13 cellular contexts compared by ENCODE assay signal in the genomic region with DNA sequence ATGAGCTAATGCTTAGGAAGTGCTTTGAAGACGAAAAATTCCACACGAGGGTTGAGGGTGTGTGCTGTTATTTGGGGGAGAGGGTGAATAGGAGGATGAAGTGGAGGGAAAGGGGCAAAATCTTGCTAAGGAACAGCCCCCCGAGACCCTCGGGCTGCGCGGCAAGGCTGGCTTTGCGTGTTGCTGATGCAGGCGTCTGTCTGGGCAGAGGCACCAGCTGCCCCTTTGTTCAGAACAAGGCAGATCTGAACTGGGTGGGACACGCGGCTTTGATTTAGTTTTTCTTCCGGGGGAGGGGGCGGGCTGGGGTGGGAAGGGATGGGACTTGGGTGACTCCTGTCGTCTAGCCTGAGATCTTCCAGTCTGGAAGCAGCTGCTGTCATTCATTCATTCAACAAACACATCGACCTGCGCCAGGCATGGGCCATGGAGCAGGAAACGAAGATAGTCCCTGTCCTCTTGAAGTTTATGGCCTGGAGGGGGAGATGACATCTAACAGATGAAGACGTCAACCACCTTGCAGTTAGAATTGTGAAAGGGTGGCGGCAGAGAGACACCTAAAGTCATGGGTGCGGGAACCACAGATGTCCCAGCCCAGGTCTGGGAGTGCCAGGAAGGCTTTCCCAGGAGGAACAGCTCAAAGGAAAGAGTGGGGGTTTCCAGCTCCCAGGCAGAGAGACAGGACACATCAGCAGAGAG. TPM values are rescaled to one million over a fixed set of nuclear protein-coding genes. Genes with fewer than 3 reads are reported as not detected.
DNase-seq lines count a peak whose midpoint lies in the region; ATAC-seq and TF ChIP-seq lines count a peak whose summit lies in the region.
"Had no signal": no experiment of that assay in that cellular context is flagged by ENCODE, and none has a peak within 500 bp of the region (broad histone marks: within the 10 kb centered on the region; RNA-seq: fewer than 3 reads in every experiment).

No MANE protein-coding gene starts in this region.

- H3K36me3 ChIP-seq in breast epithelium: no peaks in the 10 kb centered on the region
- H3K36me3 ChIP-seq in mammary epithelial cell (ENCODE audit: insufficient read depth, low read length): no peaks in the 10 kb centered on the region
- H3K36me3 ChIP-seq in esophagus muscularis mucosa: no peaks in the 10 kb centered on the region
- no peaks in the 10 kb centered on the region for H3K36me3 ChIP-seq in neuronal stem cell (replicated peaks in 1 of 2; ENCODE audit: control insufficient read depth in 2 of 2, insufficient read depth in 2 of 2, low read length in 2 of 2)
- no peaks in the 10 kb centered on the region for H3K36me3 ChIP-seq in tibial nerve

- H3K79me1 ChIP-seq in neuronal stem cell (ENCODE audit: low read depth, low read length): no peaks in the 10 kb centered on the region

- H3K27ac ChIP-seq in breast epithelium: peak overlapping the region; percentile 80 to 95
- no peak overlapping the region for H3K27ac ChIP-seq in mammary epithelial cell (ENCODE audit: insufficient read depth, low read depth, low read length)
- H3K27ac ChIP-seq in esophagus muscularis mucosa (replicated peaks in 1 of 4): peak overlapping the region; percentile 56 to 74 (median 66)
- no peak overlapping the region for H3K27ac ChIP-seq in neuronal stem cell (replicated peaks; ENCODE audit: low read length)
- H3K27ac ChIP-seq in tibial nerve: peak overlapping the region; percentile 10 to 92 (median 84)

- H3K4me3 ChIP-seq in breast epithelium: peak overlapping the region in 1 of 3 donors; percentile 52
- H3K4me3 ChIP-seq in mammary epithelial cell (replicated peaks in 1 of 3; ENCODE audit: insufficient read depth in 1 of 3, low read depth in 2 of 3, low read length in 3 of 3): no peak overlapping the region
- H3K4me3 ChIP-seq in esophagus muscularis mucosa: peak overlapping the region; percentile 7 to 20 (median 12)
- no peak overlapping the region for H3K4me3 ChIP-seq in neuronal stem cell (ENCODE audit: low read length in 2 of 2)
- peak overlapping the region in 2 of 4 donors; percentile 2 to 36 for H3K4me3 ChIP-seq in tibial nerve

- H3K4me2 ChIP-seq in mammary epithelial cell (ENCODE audit: insufficient read depth, low read depth, low read length) (no peak overlapping the region), neuronal stem cell (ENCODE audit: insufficient read depth, low read length, poor library complexity, severe bottlenecking) (no peak overlapping the region)

- H4K20me1 ChIP-seq in mammary epithelial cell (ENCODE audit: insufficient read depth, low read length): no peaks in the 10 kb centered on the region

- H4K91ac ChIP-seq in neuronal stem cell (ENCODE audit: low read depth, low read length, poor library complexity): no peak overlapping the region

- H2BK120ac ChIP-seq in neuronal stem cell (ENCODE audit: low read depth, low read length): no peak overlapping the region

- dilution Hi-C loops in mammary epithelial cell (cut with HindIII; ENCODE audit: low sequenced_read_pairs): no loop called here

- H2BK12ac ChIP-seq in neuronal stem cell (ENCODE audit: low read length): no peak overlapping the region

- no peak overlapping the region for H3K9ac ChIP-seq in mammary epithelial cell (ENCODE audit: insufficient read depth, low read length)
- no peak overlapping the region for H3K9ac ChIP-seq in neuronal stem cell (ENCODE audit: low read depth, low read length, poor library complexity)

- H3K9me3 ChIP-seq in breast epithelium: no peaks in the 10 kb centered on the region
- no peaks in the 10 kb centered on the region for H3K9me3 ChIP-seq in mammary epithelial cell (replicated peaks; ENCODE audit: insufficient read depth, low read length)
- H3K9me3 ChIP-seq in esophagus muscularis mucosa: no peaks in the 10 kb centered on the region
- H3K9me3 ChIP-seq in neuronal stem cell (replicated peaks in 1 of 2; ENCODE audit: control insufficient read depth in 2 of 2, insufficient read depth in 1 of 2, low read depth in 1 of 2, low read length in 2 of 2): peaks cover 6 to 11% of the 10 kb centered on the region in 2 donors
- peaks cover 0 to 6% (median 0%) of the 10 kb centered on the region in 4 donors for H3K9me3 ChIP-seq in tibial nerve

- in situ Hi-C loops in mammary epithelial cell (cut with MboI; ENCODE audit: low sequenced_read_pairs in 2 of 2) (no loop called here), GM13977 (cut with MboI; ENCODE audit: low pct_unique_long_range_greater_than_20kb, low sequenced_read_pairs, unreplicated experiment) (no loop called here)

- H3K18ac ChIP-seq in neuronal stem cell (ENCODE audit: low read length): peak overlapping the region; percentile 76

- H3K4me1 ChIP-seq in breast epithelium (no peaks in the 10 kb centered on the region), mammary epithelial cell (ENCODE audit: insufficient read depth, low read length) (peaks cover 6% of the 10 kb centered on the region), esophagus muscularis mucosa (peaks cover 0 to 27% (median 24%) of the 10 kb centered on the region in 4 donors), neuronal stem cell (ENCODE audit: control insufficient read depth in 2 of 2, insufficient read depth in 1 of 2, low read depth in 1 of 2, low read length in 2 of 2) (peaks cover 3 to 12% of the 10 kb centered on the region in 2 donors), tibial nerve (peaks cover 0 to 35% (median 10%) of the 10 kb centered on the region in 4 donors)

- no peak overlapping the region for H2BK5ac ChIP-seq in neuronal stem cell (ENCODE audit: low read length)

- peak overlapping the region; percentile 68 for H4K8ac ChIP-seq in neuronal stem cell (ENCODE audit: low read depth, low read length)

- TF ChIP-seq POLR2A in breast epithelium (IDR thresholded peaks at IDR 0.05): no peak
- no peak for TF ChIP-seq POLR2A in esophagus muscularis mucosa (IDR thresholded peaks at IDR 0.05; ENCODE audit: low read depth)
- TF ChIP-seq POLR2A in tibial nerve (IDR thresholded peaks at IDR 0.05): no peak

- no peaks in the 10 kb centered on the region for H3K27me3 ChIP-seq in breast epithelium
- H3K27me3 ChIP-seq in mammary epithelial cell (ENCODE audit: insufficient read depth, low read length): no peaks in the 10 kb centered on the region
- no peaks in the 10 kb centered on the region for H3K27me3 ChIP-seq in esophagus muscularis mucosa
- H3K27me3 ChIP-seq in neuronal stem cell (ENCODE audit: control insufficient read depth in 3 of 3, insufficient read depth in 3 of 3, low read depth in 1 of 3, low read length in 3 of 3): peaks cover 0 to 16% (median 9%) of the 10 kb centered on the region in 3 experiments
- H3K27me3 ChIP-seq in tibial nerve: peaks cover 0 to 2% of the 10 kb centered on the region in 2 donors

- TF ChIP-seq CTCF in breast epithelium (IDR thresholded peaks at IDR 0.05) (no peak), mammary epithelial cell (conservative IDR thresholded peaks at IDR 0.05 in 1 of 2, IDR thresholded peaks at IDR 0.05 in 1 of 2; ENCODE audit: extremely low read depth in 1 of 2, insufficient read depth in 1 of 2, low read depth in 1 of 2, low read length in 2 of 2) (no peak), esophagus muscularis mucosa (IDR thresholded peaks at IDR 0.05) (no peak), tibial nerve (IDR thresholded peaks at IDR 0.05) (peak in 1 of 5 experiments; percentile 13), GM13977 (IDR thresholded peaks at IDR 0.05; ENCODE audit: extremely low read depth, insufficient read depth, missing control alignments) (no peak)

- no peak for TF ChIP-seq EP300 in esophagus muscularis mucosa (IDR thresholded peaks at IDR 0.05)
- no peak for TF ChIP-seq EP300 in tibial nerve (IDR thresholded peaks at IDR 0.05)

- WGBS in mammary epithelial cell (ENCODE audit: low coverage, missing lambda C conversion rate): 75% methylated on average over 17 of the region's 19 CpGs
- 71% methylated on average over 16 of the region's 19 CpGs for WGBS in esophagus muscularis mucosa
- no CpG with 5 or more reads among the region's 19 CpGs for WGBS in neuronal stem cell (ENCODE audit: extremely low coverage in 2 of 2, insufficient read length in 2 of 2, insufficient replicate concordance in 1 of 2), 2 donors
- 38 to 48% methylated on average over 19 of the region's 19 CpGs for WGBS in tibial nerve, 2 donors

- intact Hi-C loops in breast epithelium (cut with DNase I; ENCODE audit: low total_unique reads): no loop called here
- intact Hi-C loops in mammary epithelial cell (cut with micrococcal nuclease): no loop called here
- intact Hi-C loops in esophagus muscularis mucosa (cut with DNase I): no loop called here

- CTCF ChIA-PET in mammary epithelial cell (lab: Charles Lee; ENCODE audit: low non-redundant PET): no interaction called here

- H3K14ac ChIP-seq in neuronal stem cell (ENCODE audit: low read length): no peak overlapping the region

- no peak overlapping the region for H3K23ac ChIP-seq in neuronal stem cell (ENCODE audit: low read depth, low read length, poor library complexity)

- H2AK5ac ChIP-seq in neuronal stem cell (ENCODE audit: low read depth, low read length): no peak overlapping the region

- no peaks in the 10 kb centered on the region for H3K79me2 ChIP-seq in mammary epithelial cell (ENCODE audit: insufficient read depth, low read length)

- no peak overlapping the region for H3K4ac ChIP-seq in neuronal stem cell (ENCODE audit: low read length)

- H2AFZ ChIP-seq in mammary epithelial cell (ENCODE audit: low read depth, low read length) (no peak overlapping the region), neuronal stem cell (ENCODE audit: low read length) (peak overlapping the region; percentile 59)

- BruUV-seq in mammary epithelial cell (replicated peaks; lab: Mats Ljungman, UMichigan): no TSS peak

- no peak for ATAC-seq in HG02571 (IDR thresholded peaks at IDR 0.05; ENCODE audit: unreplicated experiment)
- no peak for ATAC-seq in GM21526 (IDR thresholded peaks at IDR 0.05; ENCODE audit: low FRiP score, unreplicated experiment)
- ATAC-seq: Panc1 had no signal

- DNase-seq in breast epithelium (ENCODE audit: low spot score in 2 of 2) (no peak), mammary epithelial cell (no peak), esophagus muscularis mucosa (ENCODE audit: extremely low spot score) (no peak), neuronal stem cell (ENCODE audit: low spot score) (no peak), tibial nerve (ENCODE audit: low spot score in 2 of 2) (peak in 1 of 2 donors; percentile 12), GM13977 (ENCODE audit: low spot score) (no peak)
- DNase-seq: 8988T; activated CD4-positive, alpha-beta memory T cell treated with anti-CD3 and anti-CD28 coated beads for 36 hours; activated naive CD4-positive, alpha-beta T cell treated with anti-CD3 and anti-CD28 coated beads, Interleukin-2, amount 50 U/mL, for 16 hours; NCI-H446 treated with DMSO at 0.1 percent for 48 hours had no signal

- H2BK15ac ChIP-seq in neuronal stem cell (ENCODE audit: low read length): no peak overlapping the region

RNA-seq across cellular contexts. Expression of a gene that starts 20.8 kb away (rescaled TPM):
- total RNA-seq in breast epithelium (10 to 100 TPM in 2 of 3 donors, 1 to 10 TPM in 1; 4.3 to 18.4 (median 18.1) TPM), mammary epithelial cell (10 to 100 TPM; 13.5 to 34.2 TPM), esophagus muscularis mucosa (10 to 100 TPM in 3 of 4 donors, 1 to 10 TPM in 1; 5.0 to 24.2 (median 12.9) TPM), tibial nerve (10 to 100 TPM; 13.0 to 31.5 (median 25.3) TPM)
- polyA plus RNA-seq in mammary epithelial cell: 7.0 TPM
- polyA minus RNA-seq in mammary epithelial cell: 1.4 TPM
- 15.9 TPM for polyA plus RNA-seq in neuronal stem cell (2013, experiment 1 of 2)
- 15.2 TPM for polyA plus RNA-seq in neuronal stem cell (2013, experiment 2 of 2)

Comparison
In these comparisons a context has a peak if more than half of its experiments do, and no peak if none do; other contexts are left out.
1. H3K27ac ChIP-seq: peak in breast epithelium (2 of 2), esophagus muscularis mucosa (4 of 4) and tibial nerve (4 of 4); none in mammary epithelial cell (single experiment) and neuronal stem cell (single experiment).
2. H3K4me3 ChIP-seq: peak in esophagus muscularis mucosa (4 of 4); none in mammary epithelial cell (0 of 3) and neuronal stem cell (0 of 2).